ENCODE assay signal across 8 cellular contexts in the genomic region with DNA sequence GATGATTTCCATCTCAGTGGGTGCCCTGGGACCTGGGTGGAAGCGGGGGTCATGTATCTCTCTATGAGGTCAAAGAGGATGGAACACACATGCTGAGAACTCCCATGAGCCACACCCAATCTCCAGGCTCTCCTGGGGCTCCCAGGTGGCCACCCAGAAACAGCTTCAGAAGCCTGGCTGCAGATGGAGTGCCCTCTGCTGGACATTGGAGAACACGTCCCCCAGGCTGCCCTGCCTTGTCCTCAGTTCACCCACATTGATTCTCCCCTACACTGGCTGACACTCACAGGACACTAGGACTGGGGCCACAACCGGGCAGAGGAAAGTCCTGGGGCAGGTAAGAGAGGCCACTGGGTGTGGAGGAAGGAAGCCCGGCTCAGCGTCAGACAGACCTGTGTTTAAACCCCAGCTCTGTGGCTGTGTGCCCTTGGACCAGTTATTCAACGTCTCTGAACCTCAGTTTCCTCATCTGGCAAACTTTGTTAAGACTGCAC. TPM values are rescaled to one million over a fixed set of nuclear protein-coding genes. Genes with fewer than 3 reads are reported as not detected.
A peak's percentile ranks its signal among the peaks of the same experiment; 100 is the strongest.
DNase-seq lines count a peak whose midpoint lies in the region; ATAC-seq, FAIRE-seq and TF ChIP-seq lines count a peak whose summit lies in the region.

No MANE protein-coding gene starts in this region.

- H2AFZ ChIP-seq in SU-DHL-6 (ENCODE audit: low read depth, low read length, severe bottlenecking): no peak overlapping the region

- no peak for FAIRE-seq in small intestine (lab: Jason Lieb, UNC)

- H3K9me3 ChIP-seq in SU-DHL-6 (ENCODE audit: insufficient read depth, low read length) (no peaks in the 10 kb centered on the region), right cardiac atrium (ENCODE audit: control insufficient read depth, low read length) (no peaks in the 10 kb centered on the region), small intestine (ENCODE audit: control insufficient read depth, low read depth) (no peaks in the 10 kb centered on the region)

- intact Hi-C loops in right cardiac atrium (cut with DNase I): loop anchor here in 3 of 4 donors (5.0 to 10.0 kb wide), 3 partner anchors 34 to 57 kb away; no protein-coding TSS in a partner anchor

- WGBS in right cardiac atrium: 26% methylated on average over 6 of the region's 6 CpGs
- WGBS in small intestine, 3 donors: 4 to 23% (median 4%) methylated on average over 6 of the region's 6 CpGs

- H4K20me1 ChIP-seq in SU-DHL-6 (ENCODE audit: low read depth, low read length): no peaks in the 10 kb centered on the region

- ATAC-seq in right cardiac atrium: peak; percentile 39 to 54
- ATAC-seq in HG03469 (IDR thresholded peaks at IDR 0.05; ENCODE audit: unreplicated experiment): no peak
- no peak for ATAC-seq in GM21423 (IDR thresholded peaks at IDR 0.05; ENCODE audit: unreplicated experiment)

- DNase-seq in Daoy (ENCODE audit: low read depth) (peak; percentile 83), M059J (ENCODE audit: low read depth) (peak; percentile 76), right cardiac atrium (peak; percentile 73 to 87 (median 84)), small intestine (peak; percentile 90)
- DNase-seq in activated naive CD8-positive, alpha-beta T cell treated with anti-CD3 and anti-CD28 coated beads, Interleukin-2, amount 50 U/mL, for 16 hours (ENCODE audit: low read depth, low spot score): peak; percentile 67

- TF ChIP-seq CTCF in SU-DHL-6 (IDR thresholded peaks at IDR 0.05; ENCODE audit: insufficient read depth, low read length, poor library complexity, severe bottlenecking): peak; percentile 75

- peaks cover 13% of the 10 kb centered on the region for H3F3A ChIP-seq in SU-DHL-6 (ENCODE audit: insufficient read depth)

- peaks cover 2% of the 10 kb centered on the region for H3K4me1 ChIP-seq in right cardiac atrium (ENCODE audit: control insufficient read depth, insufficient read depth, low read length)
- H3K4me1 ChIP-seq in small intestine (ENCODE audit: control insufficient read depth in 2 of 2, insufficient read depth in 1 of 2, low read depth in 1 of 2, low read length in 1 of 2): peaks cover 0 to 3% of the 10 kb centered on the region in 2 donors

- no peaks in the 10 kb centered on the region for H3K36me3 ChIP-seq in SU-DHL-6 (ENCODE audit: low read length)
- H3K36me3 ChIP-seq in small intestine (ENCODE audit: control insufficient read depth in 2 of 2, insufficient read depth in 2 of 2, low read length in 2 of 2): no peaks in the 10 kb centered on the region

- no peaks in the 10 kb centered on the region for H3K27me3 ChIP-seq in SU-DHL-6 (ENCODE audit: low read length)
- no peaks in the 10 kb centered on the region for H3K27me3 ChIP-seq in right cardiac atrium (ENCODE audit: control insufficient read depth, insufficient read depth)
- H3K27me3 ChIP-seq in small intestine (ENCODE audit: control insufficient read depth in 2 of 2, insufficient read depth in 2 of 2, low read length in 2 of 2): no peaks in the 10 kb centered on the region

- H3K4me3 ChIP-seq in SU-DHL-6 (ENCODE audit: insufficient read depth, low read length, poor library complexity, severe bottlenecking): no peak overlapping the region
- no peak overlapping the region for H3K4me3 ChIP-seq in right cardiac atrium (ENCODE audit: low read length)
- no peak overlapping the region for H3K4me3 ChIP-seq in small intestine (ENCODE audit: low read depth in 1 of 2, low read length in 2 of 2)

- H3K4me2 ChIP-seq in SU-DHL-6 (ENCODE audit: low read depth, low read length, poor library complexity, severe bottlenecking): no peak overlapping the region

- H3K9me2 ChIP-seq in SU-DHL-6 (replicated peaks; ENCODE audit: insufficient read depth, low read length): no peaks in the 10 kb centered on the region

- H3K79me2 ChIP-seq in SU-DHL-6 (ENCODE audit: insufficient read depth, low read length): peaks cover 2% of the 10 kb centered on the region

- no peak overlapping the region for H3K9ac ChIP-seq in SU-DHL-6 (ENCODE audit: low read length)

- H3K27ac ChIP-seq in SU-DHL-6 (ENCODE audit: low read depth, low read length) (no peak overlapping the region), right cardiac atrium (ENCODE audit: low read length) (no peak overlapping the region), small intestine (ENCODE audit: low read depth in 1 of 2, low read length in 1 of 2) (no peak overlapping the region)

RNA-seq across cellular contexts. Expression of a gene that starts 4.5 kb away (rescaled TPM):
- total RNA-seq in Daoy (2014; rRNA removed; shearing (Covaris generic)): 71.4 and 92.3 TPM in 2 replicates
- 20.6 and 25.9 TPM in 2 replicates for total RNA-seq in M059J (2014; rRNA removed; shearing (Covaris generic))
- 10 to 100 TPM; 13.5 to 16.4 (median 14.4) TPM for total RNA-seq in right cardiac atrium
- 16.3 TPM for polyA plus RNA-seq in right cardiac atrium
- 10 to 100 TPM; 22.6 to 28.9 (median 24.0) TPM for polyA plus RNA-seq in small intestine

RNA-seq across cellular contexts. Expression of a gene that starts 6.2 kb away (rescaled TPM):
- 3,366 and 4,590 TPM in 2 replicates for total RNA-seq in Daoy (2014; rRNA removed; shearing (Covaris generic))
- total RNA-seq in M059J (2014; rRNA removed; shearing (Covaris generic)): 2,501 and 2,563 TPM in 2 replicates
- 100 to 1,000 TPM; 438 to 693 (median 551) TPM for total RNA-seq in right cardiac atrium
- polyA plus RNA-seq in right cardiac atrium: 1,338 TPM
- polyA plus RNA-seq in small intestine: 100 to 1,000 TPM in 2 of 3 donors, 10 to 100 TPM in 1; 36.9 to 396 (median 232) TPM

RNA-seq across cellular contexts. Expression of a gene that starts 15.2 kb away (rescaled TPM):
- total RNA-seq in Daoy (2014; rRNA removed; shearing (Covaris generic)): 42.9 and 45.3 TPM in 2 replicates
- total RNA-seq in M059J (2014; rRNA removed; shearing (Covaris generic)): 42.5 and 68.1 TPM in 2 replicates
- 100 to 1,000 TPM in 1 of 4 donors, 10 to 100 TPM in 3; 84.8 to 105 (median 92.5) TPM for total RNA-seq in right cardiac atrium
- polyA plus RNA-seq in right cardiac atrium (82.1 TPM), small intestine (10 to 100 TPM; 20.4 to 46.8 (median 27.6) TPM)

RNA-seq across cellular contexts. Expression of a gene that starts 23.1 kb away (rescaled TPM):
- 29.2 and 32.0 TPM in 2 replicates for total RNA-seq in Daoy (2014; rRNA removed; shearing (Covaris generic))
- total RNA-seq in M059J (2014; rRNA removed; shearing (Covaris generic)): 29.8 and 32.6 TPM in 2 replicates
- total RNA-seq in right cardiac atrium: 10 to 100 TPM; 18.6 to 21.7 (median 20.4) TPM
- polyA plus RNA-seq in right cardiac atrium (21.0 TPM), small intestine (10 to 100 TPM; 27.7 to 98.6 (median 87.0) TPM)

RNA-seq across cellular contexts. Expression of a gene that starts 42.1 kb away (rescaled TPM):
- 3.4 and 5.7 TPM in 2 replicates for total RNA-seq in Daoy (2014; rRNA removed; shearing (Covaris generic))
- 0.86 and 1.5 TPM in 2 replicates for total RNA-seq in M059J (2014; rRNA removed; shearing (Covaris generic))
- total RNA-seq in right cardiac atrium: 1 to 10 TPM; 1.9 to 4.8 (median 3.1) TPM
- 1.4 TPM for polyA plus RNA-seq in right cardiac atrium
- 10 to 100 TPM; 20.8 to 29.1 (median 27.9) TPM for polyA plus RNA-seq in small intestine

Comparison
In these comparisons a context has a peak if more than half of its experiments do, and no peak if none do; other contexts are left out.
1. ATAC-seq: peak in right cardiac atrium (2 of 2); none in HG03469 (single experiment) and GM21423 (single experiment).
2. Peak in every context shown above with its lines, with median percentiles within 50 percentile points of each other: DNase-seq.